ENCODE assay signal across 7 cellular contexts in genomic region chr17:68219429-68219828, GRCh38. TPM values are rescaled to one million over a fixed set of nuclear protein-coding genes. Genes with fewer than 3 reads are reported as not detected.
DNase-seq lines count a peak whose midpoint lies in the region; ATAC-seq and TF ChIP-seq lines count a peak whose summit lies in the region.
"Not testable (repeated sequence)": the region's sequence is repeated elsewhere in the genome, so short reads cannot be mapped to it uniquely, and the experiment has no call there.

No MANE protein-coding gene starts in this region.

- not testable (repeated sequence) for H3K18ac ChIP-seq in mesendoderm (ENCODE audit: low read length)

- H2AFZ ChIP-seq in OCI-LY1 (ENCODE audit: low read length): not testable (repeated sequence)

- peaks cover 17% of the 10 kb centered on the region; the same call in 1 of the 2 replicates for H3K36me3 ChIP-seq in OCI-LY1 (ENCODE audit: insufficient read depth, low read length)
- H3K36me3 ChIP-seq in mesendoderm (ENCODE audit: control insufficient read depth, insufficient read depth, low read length): not testable (repeated sequence)

- H3K79me1 ChIP-seq in mesendoderm (ENCODE audit: low read length): not testable (repeated sequence)

- not testable (repeated sequence) for H2BK15ac ChIP-seq in mesendoderm (replicated peaks; ENCODE audit: low read depth)

- not testable (repeated sequence) for H3K4me3 ChIP-seq in OCI-LY1 (ENCODE audit: low read depth, low read length, poor library complexity, severe bottlenecking); mesendoderm (ENCODE audit: low read length)

- H3K27ac ChIP-seq in OCI-LY1 (ENCODE audit: low read depth, low read length, poor library complexity, severe bottlenecking): peak overlapping the region; percentile 89
- H3K27ac ChIP-seq in mesendoderm (ENCODE audit: low read depth, low read length): not testable (repeated sequence)

- not testable (repeated sequence) for H2BK5ac ChIP-seq in mesendoderm (ENCODE audit: low read length)

- not testable (repeated sequence) for H3K27me3 ChIP-seq in OCI-LY1 (ENCODE audit: insufficient read depth, low read length); mesendoderm (ENCODE audit: insufficient read depth, low read length, poor library complexity)

- peak overlapping the region; percentile 39 for H4K8ac ChIP-seq in mesendoderm (ENCODE audit: low read depth, low read length)

- not testable (repeated sequence) for H2AK5ac ChIP-seq in mesendoderm (ENCODE audit: low read length)

- not testable (repeated sequence) for H3K4me3 Mint-ChIP-seq in T-helper 17 cell; activated naive CD4-positive, alpha-beta T cell treated with anti-CD3 and anti-CD28 coated beads, Interleukin-2, amount 50 U/mL, for 24 hours; natural killer cell; stimulated activated memory B cell treated with anti-CD40 and anti-IgM and Interleukin-4, amounts not matched to agents 10 μg/mL and 1 μg/mL and 100 μg/mL, for 72 hours
- H3K4me3 Mint-ChIP-seq in immature natural killer cell: peak overlapping the region in 3 of 5 donors; percentile 88 to 100 (median 92)

- H3K79me2 ChIP-seq in OCI-LY1 (ENCODE audit: insufficient read depth, low read length); mesendoderm (ENCODE audit: control insufficient read depth, insufficient read depth, low read length): not testable (repeated sequence)

- not testable (repeated sequence) for H3K56ac ChIP-seq in mesendoderm (ENCODE audit: low read length)

- H3K4me1 ChIP-seq in OCI-LY1 (ENCODE audit: insufficient read depth, low read length, severe bottlenecking): peaks cover 72% of the 10 kb centered on the region
- H3K4me1 ChIP-seq in mesendoderm (ENCODE audit: control insufficient read depth, low read depth, low read length): not testable (repeated sequence)

- H2BK120ac ChIP-seq in mesendoderm (ENCODE audit: low read depth, low read length): not testable (repeated sequence)

- H3K27me3 Mint-ChIP-seq in T-helper 17 cell; activated naive CD4-positive, alpha-beta T cell treated with anti-CD3 and anti-CD28 coated beads, Interleukin-2, amount 50 U/mL, for 24 hours; natural killer cell (ENCODE audit: low read depth in 2 of 2); stimulated activated memory B cell treated with anti-CD40 and anti-IgM and Interleukin-4, amounts not matched to agents 10 μg/mL and 1 μg/mL and 100 μg/mL, for 72 hours: not testable (repeated sequence)
- H3K27me3 Mint-ChIP-seq in immature natural killer cell (ENCODE audit: low read depth in 3 of 3): peaks cover 2 to 21% (median 8%) of the 10 kb centered on the region in 3 donors

- H3K4me2 ChIP-seq in OCI-LY1 (ENCODE audit: low read length): peak overlapping the region; percentile 59; the same call in 1 of the 2 replicates
- not testable (repeated sequence) for H3K4me2 ChIP-seq in mesendoderm (ENCODE audit: low read length)

- H3K23ac ChIP-seq in mesendoderm (ENCODE audit: low read length): not testable (repeated sequence)

- not testable (repeated sequence) for H3K36me3 Mint-ChIP-seq in T-helper 17 cell (ENCODE audit: low read depth); activated naive CD4-positive, alpha-beta T cell treated with anti-CD3 and anti-CD28 coated beads, Interleukin-2, amount 50 U/mL, for 24 hours; natural killer cell
- peaks cover 7 to 33% (median 8%) of the 10 kb centered on the region in 3 donors for H3K36me3 Mint-ChIP-seq in immature natural killer cell
- H3K36me3 Mint-ChIP-seq in stimulated activated memory B cell treated with anti-CD40 and anti-IgM and Interleukin-4, amounts not matched to agents 10 μg/mL and 1 μg/mL and 100 μg/mL, for 72 hours: peaks cover 48% of the 10 kb centered on the region

- not testable (repeated sequence) for H3F3A ChIP-seq in OCI-LY1 (ENCODE audit: insufficient read depth, low read length)

- H3K27ac Mint-ChIP-seq in T-helper 17 cell (peak overlapping the region; percentile 85), immature natural killer cell (peak overlapping the region; percentile 76 to 100 (median 96)), natural killer cell (peak overlapping the region; percentile 100)
- peak overlapping the region; percentile 81 for H3K27ac Mint-ChIP-seq in activated naive CD4-positive, alpha-beta T cell treated with anti-CD3 and anti-CD28 coated beads, Interleukin-2, amount 50 U/mL, for 24 hours
- H3K27ac Mint-ChIP-seq in stimulated activated memory B cell treated with anti-CD40 and anti-IgM and Interleukin-4, amounts not matched to agents 10 μg/mL and 1 μg/mL and 100 μg/mL, for 72 hours: peak overlapping the region; percentile 39

- not testable (repeated sequence) for H4K20me1 ChIP-seq in OCI-LY1 (ENCODE audit: insufficient read depth, low read length)

- H4K5ac ChIP-seq in mesendoderm (ENCODE audit: low read length): not testable (repeated sequence)

- H3K4me1 Mint-ChIP-seq in T-helper 17 cell (peaks cover 20% of the 10 kb centered on the region), immature natural killer cell (peaks cover 59 to 76% of the 10 kb centered on the region in 2 donors), natural killer cell (peaks cover 55 to 71% of the 10 kb centered on the region in 2 donors)
- H3K4me1 Mint-ChIP-seq in activated naive CD4-positive, alpha-beta T cell treated with anti-CD3 and anti-CD28 coated beads, Interleukin-2, amount 50 U/mL, for 24 hours: peaks cover 23% of the 10 kb centered on the region
- peaks cover 38% of the 10 kb centered on the region for H3K4me1 Mint-ChIP-seq in stimulated activated memory B cell treated with anti-CD40 and anti-IgM and Interleukin-4, amounts not matched to agents 10 μg/mL and 1 μg/mL and 100 μg/mL, for 72 hours

- not testable (repeated sequence) for H3K9ac ChIP-seq in OCI-LY1 (ENCODE audit: low read length); mesendoderm (ENCODE audit: low read length)

- no CpG with 5 or more reads among the region's 5 CpGs for WGBS in mesendoderm (ENCODE audit: extremely low coverage, insufficient coverage, low lambda C conversion rate)

- H3K9me3 Mint-ChIP-seq in activated naive CD4-positive, alpha-beta T cell treated with anti-CD3 and anti-CD28 coated beads, Interleukin-2, amount 50 U/mL, for 24 hours; immature natural killer cell; natural killer cell; stimulated activated memory B cell treated with anti-CD40 and anti-IgM and Interleukin-4, amounts not matched to agents 10 μg/mL and 1 μg/mL and 100 μg/mL, for 72 hours: not testable (repeated sequence)

- not testable (repeated sequence) for DNase-seq in T-helper 17 cell, immature natural killer cell, mesendoderm, natural killer cell

- not testable (repeated sequence) for H3K9me2 ChIP-seq in OCI-LY1 (ENCODE audit: low read depth, low read length)

- H3K9me3 ChIP-seq in OCI-LY1 (ENCODE audit: low read length); T-helper 17 cell (ENCODE audit: control insufficient read depth, low read length, poor library complexity, severe bottlenecking): not testable (repeated sequence)

- intact Hi-C loops in natural killer cell (cut with micrococcal nuclease): loop anchor here (5.0 kb wide), 1 partner anchor 37 kb away; no protein-coding TSS in a partner anchor

- H3K4ac ChIP-seq in mesendoderm (ENCODE audit: low read depth, low read length): not testable (repeated sequence)

- TF ChIP-seq CTCF in OCI-LY1 (IDR thresholded peaks at IDR 0.05; ENCODE audit: low read length); natural killer cell (IDR thresholded peaks at IDR 0.05): not testable (repeated sequence)

- ATAC-seq in T-helper 17 cell; stimulated activated memory B cell treated with anti-CD40 and anti-IgM and Interleukin-4, amounts not matched to agents 10 μg/mL and 1 μg/mL and 100 μg/mL, for 72 hours: not testable (repeated sequence)
- peak in 1 of 3 donors; percentile 23 for ATAC-seq in natural killer cell

RNA-seq across cellular contexts. Expression of gene AMZ2, which starts 28.4 kb away (rescaled TPM):
- total RNA-seq in T-helper 17 cell: 10 to 100 TPM; 57.7 to 58.5 TPM
- polyA plus RNA-seq in immature natural killer cell: 100 to 1,000 TPM; 146 to 193 (median 169) TPM
- 70.9 TPM for polyA plus RNA-seq in mesendoderm (2013, experiment 1 of 2)
- 68.9 TPM for polyA plus RNA-seq in mesendoderm (2013, experiment 2 of 2)
- total RNA-seq in natural killer cell: 100 to 1,000 TPM in 2 of 3 donors, 10 to 100 TPM in 1; 87.0 to 131 (median 107) TPM

Comparison
In these comparisons a context has a peak if more than half of its experiments do, and no peak if none do; other contexts are left out.
1. H3K27ac Mint-ChIP-seq: peak in every context shown above with its lines; median percentile 100 in natural killer cell; 96 in immature natural killer cell; 85 in T-helper 17 cell; 81 in activated naive CD4-positive, alpha-beta T cell treated with anti-CD3 and anti-CD28 coated beads, Interleukin-2, amount 50 U/mL, for 24 hours; 39 in stimulated activated memory B cell treated with anti-CD40 and anti-IgM and Interleukin-4, amounts not matched to agents 10 μg/mL and 1 μg/mL and 100 μg/mL, for 72 hours.